Comparison of ENCODE assay signal across 9 cellular contexts in genomic region chr19:45793178-45793564, GRCh38. TPM values are rescaled to one million over a fixed set of nuclear protein-coding genes. Genes with fewer than 3 reads are reported as not detected.
DNase-seq lines count a peak whose midpoint lies in the region; ATAC-seq and TF ChIP-seq lines count a peak whose summit lies in the region.
"Had no signal": no experiment of that assay in that cellular context is flagged by ENCODE, and none has a peak within 500 bp of the region (broad histone marks: within the 10 kb centered on the region; RNA-seq: fewer than 3 reads in every experiment).

No MANE protein-coding gene starts in this region.

- intact Hi-C loops in cardiac septum (cut with DNase I), result no loop called here

- peak overlapping the region; percentile 36 for H3K4me2 ChIP-seq in SU-DHL-6 (ENCODE audit: low read depth, low read length, poor library complexity, severe bottlenecking)
- H3K4me2 ChIP-seq in smooth muscle cell, result peak overlapping the region; percentile 53

- H3K27ac Mint-ChIP-seq in T-helper 1 cell treated with Interleukin-12 subunit alpha and Interleukin-12 subunit beta and Interleukin-4 antibody, amounts not matched to agents 30 μg/mL and 1 μg/mL, for 36 hours, result peak overlapping the region; percentile 79

- H3F3A ChIP-seq in SU-DHL-6 (ENCODE audit: insufficient read depth) (no peaks in the 10 kb centered on the region), smooth muscle cell (ENCODE audit: low read depth) (no peaks in the 10 kb centered on the region)

- H3K4me1 ChIP-seq in smooth muscle cell (ENCODE audit: low read depth), result peaks cover 5% of the 10 kb centered on the region

- peak overlapping the region; percentile 22 for H3K4me3 ChIP-seq in SU-DHL-6 (ENCODE audit: insufficient read depth, low read length, poor library complexity, severe bottlenecking)
- peak overlapping the region; percentile 13 for H3K4me3 ChIP-seq in fibroblast of mammary gland (ENCODE audit: control insufficient read depth, low read depth, low read length)
- H3K4me3 ChIP-seq in smooth muscle cell, result no peak overlapping the region
- peak overlapping the region in 1 of 2 donors; percentile 34 for H3K4me3 ChIP-seq in foreskin fibroblast (ENCODE audit: low read depth in 1 of 2, low read length in 2 of 2)

- H4K20me1 ChIP-seq in SU-DHL-6 (ENCODE audit: low read depth, low read length), result no peaks in the 10 kb centered on the region
- H4K20me1 ChIP-seq in smooth muscle cell (ENCODE audit: low read depth), result peaks cover 27% of the 10 kb centered on the region

- peak overlapping the region; percentile 74 for H3K4me3 Mint-ChIP-seq in T-helper 1 cell treated with Interleukin-12 subunit alpha and Interleukin-12 subunit beta and Interleukin-4 antibody, amounts not matched to agents 30 μg/mL and 1 μg/mL, for 36 hours

- no peaks in the 10 kb centered on the region for H3K9me3 Mint-ChIP-seq in T-helper 1 cell treated with Interleukin-12 subunit alpha and Interleukin-12 subunit beta and Interleukin-4 antibody, amounts not matched to agents 30 μg/mL and 1 μg/mL, for 36 hours

- H3K9me2 ChIP-seq in SU-DHL-6 (replicated peaks; ENCODE audit: insufficient read depth, low read length), result no peaks in the 10 kb centered on the region

- H3K36me3 ChIP-seq in SU-DHL-6 (ENCODE audit: low read length) (no peaks in the 10 kb centered on the region), smooth muscle cell (ENCODE audit: low read depth) (no peaks in the 10 kb centered on the region)

- 45% methylated on average over 3 of the region's 3 CpGs for WGBS in smooth muscle cell (ENCODE audit: low lambda C conversion rate)

- no peak overlapping the region for H2AFZ ChIP-seq in SU-DHL-6 (ENCODE audit: low read depth, low read length, severe bottlenecking)
- H2AFZ ChIP-seq in smooth muscle cell (ENCODE audit: low read depth), result no peak overlapping the region

- no peak for TF ChIP-seq CTCF in SU-DHL-6 (IDR thresholded peaks at IDR 0.05; ENCODE audit: insufficient read depth, low read length, poor library complexity, severe bottlenecking)
- TF ChIP-seq CTCF in fibroblast of mammary gland (conservative IDR thresholded peaks at IDR 0.05; ENCODE audit: control insufficient read depth, insufficient read depth, low read depth, low read length), result no peak
- TF ChIP-seq CTCF in smooth muscle cell (IDR thresholded peaks at IDR 0.05; ENCODE audit: borderline replicate concordance, insufficient read depth, poor library complexity, severe bottlenecking), result no peak
- TF ChIP-seq CTCF in foreskin fibroblast (IDR thresholded peaks at IDR 0.05; ENCODE audit: low read depth, low read length), result no peak

- ATAC-seq in GM19452 (IDR thresholded peaks at IDR 0.05; ENCODE audit: unreplicated experiment), result no peak

- DNase-seq in T-helper 1 cell, result no peak
- no peak for DNase-seq in fibroblast of mammary gland (ENCODE audit: low read depth)
- no peak for DNase-seq in smooth muscle cell (lab: John Stamatoyannopoulos, UW; ENCODE audit: unreplicated experiment)
- DNase-seq in foreskin fibroblast, result no peak
- DNase-seq in cardiac septum (ENCODE audit: low spot score), result no peak

- H3K36me3 Mint-ChIP-seq in T-helper 1 cell treated with Interleukin-12 subunit alpha and Interleukin-12 subunit beta and Interleukin-4 antibody, amounts not matched to agents 30 μg/mL and 1 μg/mL, for 36 hours (ENCODE audit: low read depth), result peaks cover 18% of the 10 kb centered on the region

- H3K27me3 ChIP-seq in SU-DHL-6 (ENCODE audit: low read length) (no peaks in the 10 kb centered on the region), smooth muscle cell (ENCODE audit: low read depth) (no peaks in the 10 kb centered on the region)

- peaks cover 61% of the 10 kb centered on the region for H3K27me3 Mint-ChIP-seq in T-helper 1 cell treated with Interleukin-12 subunit alpha and Interleukin-12 subunit beta and Interleukin-4 antibody, amounts not matched to agents 30 μg/mL and 1 μg/mL, for 36 hours (ENCODE audit: low read depth)

- H3K27ac ChIP-seq in SU-DHL-6 (ENCODE audit: low read depth, low read length), result no peak overlapping the region
- peak overlapping the region; percentile 67 for H3K27ac ChIP-seq in smooth muscle cell (ENCODE audit: low read depth)

- H3K9ac ChIP-seq in SU-DHL-6 (ENCODE audit: low read length) (no peak overlapping the region), smooth muscle cell (ENCODE audit: low read depth) (peak overlapping the region; percentile 37)

- no peaks in the 10 kb centered on the region for H3K9me3 ChIP-seq in SU-DHL-6 (ENCODE audit: insufficient read depth, low read length)
- H3K9me3 ChIP-seq in smooth muscle cell (replicated peaks; ENCODE audit: low read depth), result no peaks in the 10 kb centered on the region

- H3K79me2 ChIP-seq in SU-DHL-6 (ENCODE audit: insufficient read depth, low read length), result peaks cover 10% of the 10 kb centered on the region
- peaks cover 40% of the 10 kb centered on the region for H3K79me2 ChIP-seq in smooth muscle cell (ENCODE audit: low read depth)

- peaks cover 32% of the 10 kb centered on the region for H3K4me1 Mint-ChIP-seq in T-helper 1 cell treated with Interleukin-12 subunit alpha and Interleukin-12 subunit beta and Interleukin-4 antibody, amounts not matched to agents 30 μg/mL and 1 μg/mL, for 36 hours (ENCODE audit: low read depth)

RNA-seq across cellular contexts. Expression of gene DMWD, which starts 0.5 kb away (rescaled TPM):
- total RNA-seq in smooth muscle cell (14.9 and 16.1 TPM in 2 replicates), cardiac septum (120 TPM)
- 57.6 and 96.4 TPM in 2 replicates for polyA plus RNA-seq in smooth muscle cell

RNA-seq across cellular contexts. Expression of gene DMPK, which starts 10.9 kb away (rescaled TPM):
- total RNA-seq in smooth muscle cell (19.2 and 23.6 TPM in 2 replicates), cardiac septum (441 TPM)
- polyA plus RNA-seq in smooth muscle cell, result 32.7 and 47.7 TPM in 2 replicates

RNA-seq across cellular contexts. Expression of gene RSPH6A, which starts 21.9 kb away (rescaled TPM):
- total RNA-seq in smooth muscle cell (0.22 TPM in 1 of 2 replicates, not detected in the other), cardiac septum (0.16 TPM)
- polyA plus RNA-seq in smooth muscle cell, result 0.15 TPM in 1 of 2 replicates, not detected in the other
- total RNA-seq: glomerular endothelial cell had no signal

RNA-seq across cellular contexts. Expression of gene SIX5, which starts 24.1 kb away (rescaled TPM):
- 10.2 and 15.3 TPM in 2 replicates for total RNA-seq in smooth muscle cell
- 16.0 and 19.7 TPM in 2 replicates for polyA plus RNA-seq in smooth muscle cell
- total RNA-seq in cardiac septum, result 20.7 TPM

RNA-seq across cellular contexts. Expression of gene MEIOSIN, which starts 59.9 kb away (rescaled TPM):
- not detected in 2 replicates for total RNA-seq in smooth muscle cell
- 0.12 TPM in 1 of 2 replicates, not detected in the other for polyA plus RNA-seq in smooth muscle cell
- total RNA-seq in cardiac septum, result not detected
- total RNA-seq: glomerular endothelial cell had no signal

Comparison
In these comparisons a context has a peak if more than half of its experiments do, and no peak if none do; other contexts are left out.
1. RNA of gene DMPK, which starts 10.9 kb away (total RNA-seq): 441 TPM in cardiac septum (single experiment); 19.2 to 23.6 TPM in smooth muscle cell; every median in the first group is over 10 times any median in the second.